12 cellular contexts compared by ENCODE assay signal in the genomic region with DNA sequence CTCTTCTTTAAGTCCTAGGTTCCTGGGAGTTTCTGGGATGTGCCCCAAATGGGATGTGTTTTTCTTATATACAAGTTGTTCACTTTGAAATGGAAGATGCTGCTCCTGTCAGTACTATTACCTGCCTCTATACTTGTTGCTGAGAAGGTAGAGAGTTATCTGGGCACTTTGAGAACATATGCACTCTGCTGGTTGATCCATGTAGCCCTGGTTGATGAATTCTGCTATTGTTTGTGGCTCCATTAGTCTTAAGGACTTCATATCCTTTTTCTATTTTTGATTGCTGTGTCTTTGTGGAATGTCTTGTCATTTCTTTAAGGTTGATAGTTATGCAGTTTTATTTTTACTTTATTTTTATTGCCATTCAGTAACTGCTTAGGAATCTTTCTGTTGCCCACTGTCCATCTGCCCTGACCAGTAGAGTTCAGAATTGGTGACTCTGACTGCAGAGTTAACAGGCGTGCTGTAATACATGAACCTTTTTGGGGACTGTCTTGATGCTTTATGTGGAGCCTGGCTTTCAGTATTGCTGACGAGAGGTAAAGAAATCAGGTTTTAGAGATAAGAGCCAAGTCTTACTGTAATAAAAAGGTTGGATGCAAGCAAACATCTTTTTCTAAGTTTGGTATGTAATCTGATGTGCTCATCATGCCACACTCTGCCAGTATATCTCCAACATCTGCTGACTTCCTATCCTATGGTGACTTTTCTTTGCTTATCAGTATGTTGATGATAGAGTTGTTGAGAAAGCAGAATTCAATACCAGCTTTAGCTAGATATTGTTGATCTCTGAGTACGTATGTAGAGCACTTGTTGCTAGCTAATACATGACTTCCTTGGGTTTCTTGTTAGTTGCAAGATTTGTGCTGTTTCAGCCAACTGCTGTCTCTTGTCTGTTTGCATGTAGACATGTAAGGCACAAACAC. TPM values are rescaled to one million over a fixed set of nuclear protein-coding genes. Genes with fewer than 3 reads are reported as not detected.
DNase-seq lines count a peak whose midpoint lies in the region; ATAC-seq and TF ChIP-seq lines count a peak whose summit lies in the region.
"Had no signal": no experiment of that assay in that cellular context is flagged by ENCODE, and none has a peak within 500 bp of the region (broad histone marks: within the 10 kb centered on the region; RNA-seq: fewer than 3 reads in every experiment).

No MANE protein-coding gene starts in this region.

- H3K4me2 ChIP-seq in BLaER1, result peak overlapping the region; percentile 93

- H3K36me3 ChIP-seq in BLaER1 (peaks cover 59% of the 10 kb centered on the region), HEK293 (ENCODE audit: control insufficient read depth in 2 of 2, insufficient read depth in 1 of 2, low read length in 2 of 2) (peaks cover 12 to 58% of the 10 kb centered on the region in 2 experiments; a peak in 2 of 3 replicates)

- no peak overlapping the region for H3K27ac ChIP-seq in BLaER1
- no peak overlapping the region for H3K27ac ChIP-seq in HEK293 (ENCODE audit: extremely low read depth, low read depth, low read length)

- H3K4me1 Mint-ChIP-seq in activated naive CD8-positive, alpha-beta T cell treated with anti-CD3 and anti-CD28 coated beads, Interleukin-2, amount 50 U/mL, for 24 hours, result peaks cover 54% of the 10 kb centered on the region
- H3K4me1 Mint-ChIP-seq in naive thymus-derived CD8-positive, alpha-beta T cell, result peaks cover 29 to 73% (median 68%) of the 10 kb centered on the region in 4 donors

- no peaks in the 10 kb centered on the region for H3K9me3 Mint-ChIP-seq in activated naive CD8-positive, alpha-beta T cell treated with anti-CD3 and anti-CD28 coated beads, Interleukin-2, amount 50 U/mL, for 24 hours
- no peaks in the 10 kb centered on the region for H3K9me3 Mint-ChIP-seq in naive thymus-derived CD8-positive, alpha-beta T cell

- no peaks in the 10 kb centered on the region for H3K27me3 Mint-ChIP-seq in activated naive CD8-positive, alpha-beta T cell treated with anti-CD3 and anti-CD28 coated beads, Interleukin-2, amount 50 U/mL, for 24 hours
- no peaks in the 10 kb centered on the region for H3K27me3 Mint-ChIP-seq in naive thymus-derived CD8-positive, alpha-beta T cell

- POLR2A ChIA-PET in HEK293 (lab: Yijun Ruan, JAX), result interaction anchor here (0.6 to 1.8 kb wide), 6 partner anchors 8 to 888 kb away, joined by 3 to 10 read pairs (median 4); partner anchors contain the start of genes CHMP4A, CIDEB, IPO4 and TINF2
- POLR2A ChIA-PET in naive thymus-derived CD8-positive, alpha-beta T cell (lab: Charles Lee), result interaction anchor here (0.5 to 5.4 kb wide), 7 partner anchors 8 to 65 kb away, joined by 3 to 53 read pairs (median 7); partner anchors contain the start of genes CHMP4A, IPO4, MDP1 and RABGGTA

- no peaks in the 10 kb centered on the region for H3K27me3 ChIP-seq in BLaER1
- H3K27me3 ChIP-seq: gastrocnemius medialis had no signal

- no peak for DNase-seq in activated naive CD8-positive, alpha-beta T cell treated with anti-CD3 and anti-CD28 coated beads, Interleukin-2, amount 50 U/mL, for 24 hours
- DNase-seq in naive thymus-derived CD8-positive, alpha-beta T cell, result no peak
- no peak for DNase-seq in NCI-H146 (lab: John Stamatoyannopoulos, UW)
- DNase-seq in islet precursor cell, result no peak
- no peak for DNase-seq in GM13977 (ENCODE audit: low spot score)
- DNase-seq in DMS79 treated with DMSO at 0.1 percent for 48 hours (lab: John Stamatoyannopoulos, UW), result no peak
- DNase-seq: central memory CD4-positive, alpha-beta T cell; gastrocnemius medialis; NCI-H2171; Right ventricle myocardium superior had no signal

- 0 out of 2 replicates have a peak, but pooled peaks have one; percentile 23 for TF ChIP-seq CTCF in HEK293 (tag by site-specific recombination; IDR thresholded peaks at IDR 0.05)
- no peak for TF ChIP-seq CTCF in GM13977 (IDR thresholded peaks at IDR 0.05; ENCODE audit: extremely low read depth, insufficient read depth, missing control alignments)

- H3K27ac Mint-ChIP-seq in activated naive CD8-positive, alpha-beta T cell treated with anti-CD3 and anti-CD28 coated beads, Interleukin-2, amount 50 U/mL, for 24 hours, result peak overlapping the region; percentile 94
- H3K27ac Mint-ChIP-seq in naive thymus-derived CD8-positive, alpha-beta T cell, result peak overlapping the region; percentile 3 to 96 (median 60)

- peak overlapping the region; percentile 94 for H3K4me3 Mint-ChIP-seq in activated naive CD8-positive, alpha-beta T cell treated with anti-CD3 and anti-CD28 coated beads, Interleukin-2, amount 50 U/mL, for 24 hours
- H3K4me3 Mint-ChIP-seq in naive thymus-derived CD8-positive, alpha-beta T cell, result peak overlapping the region in 8 of 10 donors; percentile 13 to 99 (median 91)

- H3K36me3 Mint-ChIP-seq in activated naive CD8-positive, alpha-beta T cell treated with anti-CD3 and anti-CD28 coated beads, Interleukin-2, amount 50 U/mL, for 24 hours (ENCODE audit: low read depth), result peaks cover 37% of the 10 kb centered on the region
- H3K36me3 Mint-ChIP-seq in naive thymus-derived CD8-positive, alpha-beta T cell, result peaks cover 10 to 46% (median 18%) of the 10 kb centered on the region in 3 donors

- in situ Hi-C loops in GM13977 (cut with MboI; ENCODE audit: low pct_unique_long_range_greater_than_20kb, low sequenced_read_pairs, unreplicated experiment), result no loop called here

- peaks cover 48% of the 10 kb centered on the region for H3K4me1 ChIP-seq in BLaER1
- peaks cover 7% of the 10 kb centered on the region for H3K4me1 ChIP-seq in HEK293 (ENCODE audit: control insufficient read depth, insufficient read depth, low read length)

- H3K4me3 ChIP-seq in BLaER1 (no peak overlapping the region), HEK293 (ENCODE audit: low read depth, low read length) (no peak overlapping the region)

- H4K20me1 ChIP-seq in BLaER1, result peaks cover 18% of the 10 kb centered on the region; the same call in 1 of the 2 replicates

- H3K9ac ChIP-seq in BLaER1, result peak overlapping the region; percentile 89; the same call in 1 of the 2 replicates

- no peak for ATAC-seq in activated naive CD8-positive, alpha-beta T cell treated with anti-CD3 and anti-CD28 coated beads, Interleukin-2, amount 50 U/mL, for 24 hours
- ATAC-seq in naive thymus-derived CD8-positive, alpha-beta T cell, result no peak
- ATAC-seq: gastrocnemius medialis had no signal

- CTCF ChIA-PET in HEK293 (lab: Yijun Ruan, JAX), result interaction anchor here (0.9 to 2.9 kb wide), 5 partner anchors 8 to 99 kb away, joined by 3 to 20 read pairs (median 6); partner anchors contain the start of genes CIDEB, MDP1 and TINF2

- no peaks in the 10 kb centered on the region for H3K9me3 ChIP-seq in BLaER1
- H3K9me3 ChIP-seq in HEK293 (ENCODE audit: control insufficient read depth, insufficient read depth, low read depth, low read length), result no peaks in the 10 kb centered on the region
- H3K9me3 ChIP-seq: gastrocnemius medialis had no signal

TF ChIP-seq in HEK293, 187 proteins besides CTCF, POLR2A, EP300 and RAD21:
- TF ChIP-seq SCRT1 (tag by site-specific recombination; IDR thresholded peaks at IDR 0.05; ENCODE audit: borderline replicate concordance) (peak; percentile 44; the same call in 1 of the 2 replicates), SCRT2 (tag by site-specific recombination; IDR thresholded peaks at IDR 0.05) (peak; percentile 86), KLF8 (tag by site-specific recombination; IDR thresholded peaks at IDR 0.05) (no peak)

RNA-seq across cellular contexts. Expression of gene GMPR2, which starts 1.6 kb away (rescaled TPM):
- total RNA-seq in naive thymus-derived CD8-positive, alpha-beta T cell, result 10 to 100 TPM; 76.4 to 78.6 TPM
- 100 to 1,000 TPM in 1 of 3 donors, 10 to 100 TPM in 2; 79.7 to 111 (median 85.4) TPM for polyA plus RNA-seq in naive thymus-derived CD8-positive, alpha-beta T cell

RNA-seq across cellular contexts. Expression of gene NEDD8, which starts 2.2 kb away (rescaled TPM):
- 100 to 1,000 TPM in 1 of 2 experiments, 10 to 100 TPM in 1; 96.8 to 107 TPM for total RNA-seq in naive thymus-derived CD8-positive, alpha-beta T cell
- 100 to 1,000 TPM; 302 to 320 (median 319) TPM for polyA plus RNA-seq in naive thymus-derived CD8-positive, alpha-beta T cell

RNA-seq across cellular contexts. Expression of gene TINF2, which starts 8.1 kb away (rescaled TPM):
- total RNA-seq in naive thymus-derived CD8-positive, alpha-beta T cell, result 100 to 1,000 TPM; 125 to 136 TPM
- polyA plus RNA-seq in naive thymus-derived CD8-positive, alpha-beta T cell, result 100 to 1,000 TPM; 116 to 154 (median 150) TPM

RNA-seq across cellular contexts. Expression of gene MDP1, which starts 18.5 kb away (rescaled TPM):
- 10 to 100 TPM; 13.7 to 15.3 TPM for total RNA-seq in naive thymus-derived CD8-positive, alpha-beta T cell
- 10 to 100 TPM; 33.8 to 39.1 (median 34.5) TPM for polyA plus RNA-seq in naive thymus-derived CD8-positive, alpha-beta T cell

RNA-seq across cellular contexts. Expression of gene CHMP4A, which starts 21.1 kb away (rescaled TPM):
- 100 to 1,000 TPM in 1 of 2 experiments, 10 to 100 TPM in 1; 99.4 to 107 TPM for total RNA-seq in naive thymus-derived CD8-positive, alpha-beta T cell
- 100 to 1,000 TPM; 133 to 144 (median 143) TPM for polyA plus RNA-seq in naive thymus-derived CD8-positive, alpha-beta T cell
